4 cellular contexts compared by ENCODE assay signal in the genomic region with DNA sequence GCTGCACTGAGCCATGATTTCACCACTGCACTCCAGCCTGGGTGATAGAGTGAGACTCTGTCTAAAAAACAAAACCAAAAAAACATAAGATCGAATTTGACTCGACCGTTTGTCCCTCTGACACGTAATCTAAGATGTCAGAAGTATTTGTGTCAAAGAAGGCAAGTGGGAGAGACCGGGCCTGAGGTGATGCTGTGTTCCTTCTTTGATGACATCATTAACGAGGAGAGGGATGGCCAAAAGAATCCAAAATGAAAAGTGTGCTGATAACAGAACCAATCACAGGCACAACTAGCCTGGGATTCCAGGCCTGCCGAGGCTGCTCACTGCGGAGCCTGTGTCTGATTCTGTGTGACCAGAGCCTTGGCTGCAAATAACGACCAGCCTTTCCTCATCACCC. TPM values are rescaled to one million over a fixed set of nuclear protein-coding genes. Genes with fewer than 3 reads are reported as not detected.
"Had no signal": no experiment of that assay in that cellular context is flagged by ENCODE, and none has a peak within 500 bp of the region (broad histone marks: within the 10 kb centered on the region; RNA-seq: fewer than 3 reads in every experiment).

No MANE protein-coding gene starts in this region.

RNA-seq across cellular contexts. Expression of gene DPP6, which starts 52.9 kb away (rescaled TPM):
- total RNA-seq: LHCN-M2, M059J, MCF 10A, NCI-H460 had no signal
